Comparison of ENCODE assay signal across 7 cellular contexts in the genomic region with DNA sequence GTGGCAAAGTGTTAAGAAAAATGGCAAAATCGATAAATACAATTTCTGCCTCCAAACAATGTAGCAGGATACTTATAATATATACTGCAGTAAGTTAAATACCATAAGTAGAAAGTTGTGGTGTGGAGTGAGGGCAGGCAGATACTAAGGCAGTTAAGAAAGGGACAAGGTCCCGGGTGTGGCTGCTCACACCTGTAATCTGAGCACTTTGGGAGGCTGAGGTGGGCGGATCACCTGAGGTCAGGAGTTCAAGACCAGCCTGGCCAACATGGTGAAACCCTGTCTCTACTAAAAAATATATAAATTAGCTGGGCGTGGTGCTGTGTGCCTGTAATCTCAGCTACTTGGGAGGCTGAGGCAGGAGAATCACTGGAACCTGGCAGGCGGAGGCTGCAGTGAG. TPM values are rescaled to one million over a fixed set of nuclear protein-coding genes. Genes with fewer than 3 reads are reported as not detected.
DNase-seq lines count a peak whose midpoint lies in the region; ATAC-seq and TF ChIP-seq lines count a peak whose summit lies in the region.
"Not testable (repeated sequence)": the region's sequence is repeated elsewhere in the genome, so short reads cannot be mapped to it uniquely, and the experiment has no call there.

No MANE protein-coding gene starts in this region.

- H3K27ac Mint-ChIP-seq in T-cell (peak overlapping the region; percentile 33 to 64), nephron progenitor cell (peak overlapping the region; percentile 34)
- peak overlapping the region; percentile 31 for H3K27ac Mint-ChIP-seq in activated T-helper 17 cell treated with anti-CD3 and anti-CD28 coated beads, Interleukin-2, amount 50 U/mL, for 72 hours
- peak overlapping the region; percentile 10 to 23 for H3K27ac Mint-ChIP-seq in effector memory CD8-positive, alpha-beta T cell
- H3K27ac Mint-ChIP-seq in stimulated activated naive CD8-positive, alpha-beta T cell treated with anti-CD3 and anti-CD28 coated beads, Interleukin-15, amount 100 ng/mL, for 72 hours: peak overlapping the region; percentile 7 to 54

- TF ChIP-seq RAD21 in HCT116 (IDR thresholded peaks at IDR 0.05; ENCODE audit: low read depth): not testable (repeated sequence)

- H3K9ac ChIP-seq in HCT116 (ENCODE audit: low read length): not testable (repeated sequence)

- H3K4me2 ChIP-seq in HCT116 (ENCODE audit: low read length): peak overlapping the region; percentile 54

- not testable (repeated sequence) for H3K36me3 ChIP-seq in HCT116 (ENCODE audit: control insufficient read depth in 1 of 2, insufficient read depth in 2 of 2, low read length in 2 of 2); mucosa of descending colon (ENCODE audit: low read depth)

- H3K27me3 ChIP-seq in HCT116 (ENCODE audit: insufficient read depth, low read length): not testable (repeated sequence)

- POLR2A ChIA-PET in HCT116 (lab: Charles Lee); T-cell (lab: Charles Lee): not testable (repeated sequence)

- peak; percentile 71 for ATAC-seq in HCT116
- not testable (repeated sequence) for ATAC-seq in T-cell (replicated peaks in 1 of 4); activated T-helper 17 cell treated with anti-CD3 and anti-CD28 coated beads, Interleukin-2, amount 50 U/mL, for 72 hours (replicated peaks); effector memory CD8-positive, alpha-beta T cell (replicated peaks); stimulated activated naive CD8-positive, alpha-beta T cell treated with anti-CD3 and anti-CD28 coated beads, Interleukin-15, amount 100 ng/mL, for 72 hours
- peak; percentile 80 for ATAC-seq in mucosa of descending colon

- not testable (repeated sequence) for H2AFZ ChIP-seq in HCT116 (ENCODE audit: low read depth, low read length, poor library complexity, severe bottlenecking)

- H3K4me1 ChIP-seq in HCT116 (ENCODE audit: control insufficient read depth in 1 of 2, insufficient read depth in 2 of 2, low read length in 2 of 2): peaks cover 23 to 46% of the 10 kb centered on the region in 2 experiments
- not testable (repeated sequence) for H3K4me1 ChIP-seq in mucosa of descending colon (ENCODE audit: low read depth)

- H3K9me3 ChIP-seq in HCT116 (ENCODE audit: control insufficient read depth in 1 of 2, insufficient read depth in 1 of 2, low read depth in 1 of 2, low read length in 2 of 2); mucosa of descending colon: not testable (repeated sequence)

- intact Hi-C loops in HCT116 (cut with micrococcal nuclease); mucosa of descending colon (cut with DNase I, micrococcal nuclease): not testable (repeated sequence)

- not testable (repeated sequence) for H3K36me3 Mint-ChIP-seq in T-cell; effector memory CD8-positive, alpha-beta T cell (ENCODE audit: insufficient read depth)
- H3K36me3 Mint-ChIP-seq in activated T-helper 17 cell treated with anti-CD3 and anti-CD28 coated beads, Interleukin-2, amount 50 U/mL, for 72 hours (ENCODE audit: low read depth): peaks cover 11% of the 10 kb centered on the region
- peaks cover 43% of the 10 kb centered on the region for H3K36me3 Mint-ChIP-seq in nephron progenitor cell (ENCODE audit: low read depth)

- TF ChIP-seq POLR2A in HCT116 (IDR thresholded peaks at IDR 0.05; ENCODE audit: borderline replicate concordance, extremely low read depth, insufficient read depth, insufficient read length): not testable (repeated sequence)

- not testable (repeated sequence) for H3K9me3 Mint-ChIP-seq in T-cell; activated T-helper 17 cell treated with anti-CD3 and anti-CD28 coated beads, Interleukin-2, amount 50 U/mL, for 72 hours; effector memory CD8-positive, alpha-beta T cell; stimulated activated naive CD8-positive, alpha-beta T cell treated with anti-CD3 and anti-CD28 coated beads, Interleukin-15, amount 100 ng/mL, for 72 hours
- peaks cover 24% of the 10 kb centered on the region for H3K9me3 Mint-ChIP-seq in nephron progenitor cell

- not testable (repeated sequence) for H3K27me3 Mint-ChIP-seq in T-cell; activated T-helper 17 cell treated with anti-CD3 and anti-CD28 coated beads, Interleukin-2, amount 50 U/mL, for 72 hours; effector memory CD8-positive, alpha-beta T cell; nephron progenitor cell (ENCODE audit: low read depth, poor library complexity); stimulated activated naive CD8-positive, alpha-beta T cell treated with anti-CD3 and anti-CD28 coated beads, Interleukin-15, amount 100 ng/mL, for 72 hours

- not testable (repeated sequence) for DNase-seq in HCT116 (ENCODE audit: low read depth, low spot score); T-cell; effector memory CD8-positive, alpha-beta T cell; mucosa of descending colon; nephron progenitor cell; stimulated activated naive CD8-positive, alpha-beta T cell treated with anti-CD3 and anti-CD28 coated beads, Interleukin-15, amount 100 ng/mL, for 72 hours

- H3K4me1 Mint-ChIP-seq in T-cell: peaks cover 59 to 69% (median 61%) of the 10 kb centered on the region in 3 donors
- H3K4me1 Mint-ChIP-seq in activated T-helper 17 cell treated with anti-CD3 and anti-CD28 coated beads, Interleukin-2, amount 50 U/mL, for 72 hours: peaks cover 28% of the 10 kb centered on the region
- peaks cover 22 to 57% of the 10 kb centered on the region in 2 donors for H3K4me1 Mint-ChIP-seq in effector memory CD8-positive, alpha-beta T cell (ENCODE audit: low read depth in 2 of 2)
- not testable (repeated sequence) for H3K4me1 Mint-ChIP-seq in nephron progenitor cell
- peaks cover 28% of the 10 kb centered on the region for H3K4me1 Mint-ChIP-seq in stimulated activated naive CD8-positive, alpha-beta T cell treated with anti-CD3 and anti-CD28 coated beads, Interleukin-15, amount 100 ng/mL, for 72 hours

- H4K20me1 ChIP-seq in HCT116 (ENCODE audit: insufficient read depth): not testable (repeated sequence)

- peak overlapping the region in 1 of 3 donors; percentile 33 for H3K4me3 Mint-ChIP-seq in T-cell
- not testable (repeated sequence) for H3K4me3 Mint-ChIP-seq in activated T-helper 17 cell treated with anti-CD3 and anti-CD28 coated beads, Interleukin-2, amount 50 U/mL, for 72 hours; nephron progenitor cell; stimulated activated naive CD8-positive, alpha-beta T cell treated with anti-CD3 and anti-CD28 coated beads, Interleukin-15, amount 100 ng/mL, for 72 hours
- peak overlapping the region in 1 of 2 donors; percentile 0 for H3K4me3 Mint-ChIP-seq in effector memory CD8-positive, alpha-beta T cell

- not testable (repeated sequence) for H3K9me2 ChIP-seq in HCT116 (ENCODE audit: insufficient read depth)

- BruUV-seq in HCT116 (replicated peaks; lab: Mats Ljungman, UMichigan): not testable (repeated sequence)

- not testable (repeated sequence) for TF ChIP-seq CTCF in HCT116 (IDR thresholded peaks at IDR 0.05 in 2 of 3, conservative IDR thresholded peaks at IDR 0.05 in 1 of 3; ENCODE audit: borderline replicate concordance in 1 of 3, insufficient read depth in 1 of 3, low read depth in 2 of 3, low read length in 2 of 3); mucosa of descending colon (IDR thresholded peaks at IDR 0.05); nephron progenitor cell (IDR thresholded peaks at IDR 0.05)

- peak overlapping the region in 1 of 2 experiments; percentile 9; a peak in 2 of 4 replicates for H3K4me3 ChIP-seq in HCT116 (replicated peaks in 1 of 2; ENCODE audit: low read depth in 1 of 2, low read length in 2 of 2)
- not testable (repeated sequence) for H3K4me3 ChIP-seq in mucosa of descending colon

- RAD21 ChIA-PET in HCT116 (lab: Charles Lee; ENCODE audit: low non-redundant PET in 1 of 2, low total read pairs in 2 of 2, uncharacterized antibody in 2 of 2, unreplicated experiment in 2 of 2): not testable (repeated sequence)

- peaks cover 89% of the 10 kb centered on the region for H3K79me2 ChIP-seq in HCT116 (ENCODE audit: insufficient read depth, low read length)

- CTCF ChIA-PET in HCT116 (lab: Charles Lee); T-cell (lab: Charles Lee): not testable (repeated sequence)

- H3K27ac ChIP-seq in HCT116 (ENCODE audit: low read depth, low read length): not testable (repeated sequence)

TF ChIP-seq in HCT116, 20 proteins besides CTCF, POLR2A, EP300 and RAD21:
- TF ChIP-seq EGR1 (IDR thresholded peaks at IDR 0.05; ENCODE audit: low read depth): peak; percentile 66

RNA-seq across cellular contexts. Expression of a gene that starts 21.3 kb away (rescaled TPM):
- total RNA-seq in HCT116 (2021; ENCODE audit: unreplicated experiment) (15.5 TPM), T-cell (10 to 100 TPM; 27.1 to 35.9 (median 32.4) TPM), mucosa of descending colon (10 to 100 TPM; 19.1 to 31.5 (median 19.6) TPM)
- polyA plus RNA-seq in HCT116 (2012): 5.6 and 7.8 TPM in 2 replicates
- 10 to 100 TPM; 15.1 to 21.6 TPM for total RNA-seq in activated T-helper 17 cell treated with anti-CD3 and anti-CD28 coated beads, Interleukin-2, amount 50 U/mL, for 72 hours
